In the genomic region with DNA sequence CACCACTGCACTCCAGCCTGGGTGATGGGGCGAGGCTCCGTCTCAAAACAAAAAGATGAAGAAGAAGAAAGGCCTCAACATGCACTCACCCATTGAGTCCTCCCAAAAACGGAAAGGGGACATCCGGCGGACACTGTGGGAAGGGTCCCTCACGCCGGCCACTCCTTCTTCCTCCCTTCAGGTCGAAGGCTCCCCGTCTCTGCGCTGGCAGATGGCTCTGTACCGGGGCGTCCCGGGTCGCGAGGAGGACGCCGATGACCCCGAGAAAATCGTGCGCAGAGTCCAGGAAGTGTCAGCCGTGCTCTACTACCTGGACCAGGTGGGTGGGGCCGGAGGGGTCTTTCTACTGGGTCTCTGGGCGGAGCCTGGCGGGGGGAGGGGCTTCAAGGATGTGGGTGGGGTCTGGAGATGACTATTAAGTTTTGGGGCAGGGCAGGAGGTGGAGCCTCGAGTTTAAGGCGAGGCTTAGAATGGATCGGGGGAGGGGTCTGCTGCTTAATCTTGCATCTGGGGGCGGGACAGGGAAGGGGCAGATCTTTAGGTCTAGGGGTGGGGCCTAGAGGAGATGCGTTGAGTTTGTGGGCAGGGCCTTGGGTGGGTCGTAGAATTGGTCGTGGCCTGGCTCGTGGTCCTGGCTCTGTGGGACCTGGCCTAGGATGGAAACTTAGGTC, we compare ENCODE assay signal across 15 cellular contexts.
A peak's percentile ranks its signal among the peaks of the same experiment; 100 is the strongest.
DNase-seq lines count a peak whose midpoint lies in the region; ATAC-seq and TF ChIP-seq lines count a peak whose summit lies in the region.
"Had no signal": no experiment of that assay in that cellular context is flagged by ENCODE, and none has a peak within 500 bp of the region (broad histone marks: within the 10 kb centered on the region; RNA-seq: fewer than 3 reads in every experiment).

No MANE protein-coding gene starts in this region.

- no peak overlapping the region for H2AFZ ChIP-seq in neural progenitor cell (replicated peaks)

- H3K4me1 ChIP-seq in HEK293 (ENCODE audit: control insufficient read depth, insufficient read depth, low read length) = no peaks in the 10 kb centered on the region
- H3K4me1 ChIP-seq in neural progenitor cell = no peaks in the 10 kb centered on the region
- H3K4me1 ChIP-seq: body of pancreas had no signal

- CTCF ChIA-PET in activated CD8-positive, alpha-beta memory T cell treated with anti-CD3 and anti-CD28 coated beads, Interleukin-2, amount 10 ng/mL, durations not matched to agents 7 days and 5 days (lab: Charles Lee) = no interaction called here
- CTCF ChIA-PET in HEK293 (lab: Yijun Ruan, JAX) = no interaction called here
- CTCF ChIA-PET in activated B cell treated with CpG ODN at 0.5 μM for 24 hours (lab: Charles Lee) = no interaction called here

- H3F3A ChIP-seq in neural progenitor cell (ENCODE audit: low read depth) = no peaks in the 10 kb centered on the region

- no peaks in the 10 kb centered on the region for H4K20me1 ChIP-seq in neural progenitor cell (ENCODE audit: low read depth)

- H3K9me3 Mint-ChIP-seq in activated CD8-positive, alpha-beta memory T cell treated with anti-CD3 and anti-CD28 coated beads, Interleukin-2, amount 10 ng/mL, durations not matched to agents 7 days and 5 days (ENCODE audit: low read depth) = no peaks in the 10 kb centered on the region
- no peaks in the 10 kb centered on the region for H3K9me3 Mint-ChIP-seq in activated B cell treated with CpG ODN at 0.5 μM for 24 hours
- no peaks in the 10 kb centered on the region for H3K9me3 Mint-ChIP-seq in neural progenitor cell

- in situ Hi-C loops in GM13976 (cut with MboI; ENCODE audit: low sequenced_read_pairs, unreplicated experiment) = no loop called here

- intact Hi-C loops in activated B cell treated with CpG ODN at 0.5 μM for 24 hours (cut with micrococcal nuclease) = no loop called here
- intact Hi-C loops in left cardiac atrium (cut with DNase I) = no loop called here

- H3K4me2 ChIP-seq in neural progenitor cell = no peak overlapping the region

- H3K27me3 ChIP-seq in neural progenitor cell = no peaks in the 10 kb centered on the region
- H3K27me3 ChIP-seq: body of pancreas, dorsolateral prefrontal cortex had no signal

- POLR2A ChIA-PET in HEK293 (lab: Yijun Ruan, JAX) (no interaction called here), activated B cell treated with CpG ODN at 0.5 μM for 24 hours (lab: Charles Lee) (no interaction called here)

- no peaks in the 10 kb centered on the region for H3K36me3 ChIP-seq in HEK293 (ENCODE audit: control insufficient read depth in 2 of 2, insufficient read depth in 1 of 2, low read length in 2 of 2)
- no peaks in the 10 kb centered on the region for H3K36me3 ChIP-seq in neural progenitor cell

- H3K4me3 Mint-ChIP-seq in activated CD8-positive, alpha-beta memory T cell treated with anti-CD3 and anti-CD28 coated beads, Interleukin-2, amount 10 ng/mL, durations not matched to agents 7 days and 5 days = no peak overlapping the region
- H3K4me3 Mint-ChIP-seq in activated B cell treated with CpG ODN at 0.5 μM for 24 hours = peak overlapping the region; percentile 45
- no peak overlapping the region for H3K4me3 Mint-ChIP-seq in neural progenitor cell

- DNase-seq in activated CD8-positive, alpha-beta memory T cell treated with anti-CD3 and anti-CD28 coated beads, Interleukin-2, amount 10 ng/mL, durations not matched to agents 7 days and 5 days = no peak
- DNase-seq in activated CD8-positive, alpha-beta memory T cell treated with anti-CD3 and anti-CD28 coated beads for 24 hours = no peak
- DNase-seq in activated B cell treated with CpG ODN at 0.5 μM for 24 hours (no peak), neural progenitor cell (ENCODE audit: low spot score) (no peak), left cardiac atrium (no peak), GM13976 (ENCODE audit: low spot score) (no peak)
- DNase-seq: activated CD4-positive, alpha-beta T cell treated with anti-CD3 and anti-CD28 coated beads for 1 hour; activated effector memory CD4-positive, alpha-beta T cell treated with anti-CD3 and anti-CD28 coated beads, Interleukin-2, amount 50 U/mL, for 16 hours; body of pancreas; dorsolateral prefrontal cortex; GOT3; NCI-H1105; NCI-H446 had no signal

- peaks cover 4% of the 10 kb centered on the region for H3K27me3 Mint-ChIP-seq in activated CD8-positive, alpha-beta memory T cell treated with anti-CD3 and anti-CD28 coated beads, Interleukin-2, amount 10 ng/mL, durations not matched to agents 7 days and 5 days
- peaks cover 18% of the 10 kb centered on the region for H3K27me3 Mint-ChIP-seq in activated B cell treated with CpG ODN at 0.5 μM for 24 hours
- H3K27me3 Mint-ChIP-seq in neural progenitor cell (ENCODE audit: insufficient read depth, low read depth) = peaks cover 8% of the 10 kb centered on the region

- no peaks in the 10 kb centered on the region for H3K9me3 ChIP-seq in HEK293 (ENCODE audit: control insufficient read depth, insufficient read depth, low read depth, low read length)
- H3K9me3 ChIP-seq in neural progenitor cell (ENCODE audit: low read depth) = no peaks in the 10 kb centered on the region
- H3K9me3 ChIP-seq: body of pancreas had no signal

- no peak overlapping the region for H3K4me3 ChIP-seq in HEK293 (ENCODE audit: low read depth, low read length)
- H3K4me3 ChIP-seq in neural progenitor cell = no peak overlapping the region
- H3K4me3 ChIP-seq: body of pancreas, dorsolateral prefrontal cortex had no signal

- ATAC-seq in activated CD8-positive, alpha-beta memory T cell treated with anti-CD3 and anti-CD28 coated beads, Interleukin-2, amount 10 ng/mL, durations not matched to agents 7 days and 5 days = peak; percentile 33
- ATAC-seq in activated B cell treated with CpG ODN at 0.5 μM for 24 hours (ENCODE audit: low read depth) (peak; percentile 74), GM21447 (IDR thresholded peaks at IDR 0.05; ENCODE audit: unreplicated experiment) (no peak), left cardiac atrium (no peak)
- ATAC-seq: body of pancreas had no signal

- no peaks in the 10 kb centered on the region for H3K79me2 ChIP-seq in neural progenitor cell (ENCODE audit: low read depth)

- H3K27ac Mint-ChIP-seq in activated CD8-positive, alpha-beta memory T cell treated with anti-CD3 and anti-CD28 coated beads, Interleukin-2, amount 10 ng/mL, durations not matched to agents 7 days and 5 days = no peak overlapping the region
- H3K27ac Mint-ChIP-seq in activated B cell treated with CpG ODN at 0.5 μM for 24 hours (no peak overlapping the region), neural progenitor cell (peak overlapping the region; percentile 66)

- H3K4me1 Mint-ChIP-seq in activated CD8-positive, alpha-beta memory T cell treated with anti-CD3 and anti-CD28 coated beads, Interleukin-2, amount 10 ng/mL, durations not matched to agents 7 days and 5 days = no peaks in the 10 kb centered on the region
- H3K4me1 Mint-ChIP-seq in activated B cell treated with CpG ODN at 0.5 μM for 24 hours (no peaks in the 10 kb centered on the region), neural progenitor cell (peaks cover 6% of the 10 kb centered on the region)

- no peaks in the 10 kb centered on the region for H3K36me3 Mint-ChIP-seq in activated CD8-positive, alpha-beta memory T cell treated with anti-CD3 and anti-CD28 coated beads, Interleukin-2, amount 10 ng/mL, durations not matched to agents 7 days and 5 days
- H3K36me3 Mint-ChIP-seq in activated B cell treated with CpG ODN at 0.5 μM for 24 hours (ENCODE audit: low read depth) = no peaks in the 10 kb centered on the region
- H3K36me3 Mint-ChIP-seq in neural progenitor cell = no peaks in the 10 kb centered on the region

- TF ChIP-seq CTCF in HEK293 (tag by site-specific recombination; IDR thresholded peaks at IDR 0.05) (no peak), activated B cell treated with CpG ODN at 0.5 μM for 24 hours (IDR thresholded peaks at IDR 0.05) (no peak), neural progenitor cell (IDR thresholded peaks at IDR 0.05) (no peak), GM13976 (IDR thresholded peaks at IDR 0.05; ENCODE audit: borderline replicate concordance, control extremely low read depth, extremely low read depth, insufficient read depth, missing control alignments) (no peak)

- no peak overlapping the region for H3K9ac ChIP-seq in neural progenitor cell

- no peak overlapping the region for H3K27ac ChIP-seq in HEK293 (ENCODE audit: extremely low read depth, low read depth, low read length)
- no peak overlapping the region for H3K27ac ChIP-seq in neural progenitor cell
- H3K27ac ChIP-seq: body of pancreas, dorsolateral prefrontal cortex had no signal

TF ChIP-seq in HEK293, 187 proteins besides CTCF, POLR2A, EP300 and RAD21:
- TF ChIP-seq SP3 (tag by site-specific recombination; IDR thresholded peaks at IDR 0.05) (peak; percentile 55), ZNF174 (tag by site-specific recombination; IDR thresholded peaks at IDR 0.05) (no peak), SP2 (tag by site-specific recombination; IDR thresholded peaks at IDR 0.05) (peak; percentile 27; the same call in 1 of the 2 replicates), KLF16 (tag by site-specific recombination; IDR thresholded peaks at IDR 0.05) (no peak), KLF8 (tag by site-specific recombination; IDR thresholded peaks at IDR 0.05) (0 out of 2 replicates have a peak, but pooled peaks have one; percentile 12), KLF1 (tag by site-specific recombination; IDR thresholded peaks at IDR 0.05) (peak; percentile 67)

Comparison
In these comparisons a context has a peak if more than half of its experiments do, and no peak if none do; other contexts are left out.
1. ATAC-seq: peak in activated CD8-positive, alpha-beta memory T cell treated with anti-CD3 and anti-CD28 coated beads, Interleukin-2, amount 10 ng/mL, durations not matched to agents 7 days and 5 days (single experiment) and activated B cell treated with CpG ODN at 0.5 μM for 24 hours (single experiment); none in GM21447 (single experiment) and left cardiac atrium (0 of 2).